In the genomic region with DNA sequence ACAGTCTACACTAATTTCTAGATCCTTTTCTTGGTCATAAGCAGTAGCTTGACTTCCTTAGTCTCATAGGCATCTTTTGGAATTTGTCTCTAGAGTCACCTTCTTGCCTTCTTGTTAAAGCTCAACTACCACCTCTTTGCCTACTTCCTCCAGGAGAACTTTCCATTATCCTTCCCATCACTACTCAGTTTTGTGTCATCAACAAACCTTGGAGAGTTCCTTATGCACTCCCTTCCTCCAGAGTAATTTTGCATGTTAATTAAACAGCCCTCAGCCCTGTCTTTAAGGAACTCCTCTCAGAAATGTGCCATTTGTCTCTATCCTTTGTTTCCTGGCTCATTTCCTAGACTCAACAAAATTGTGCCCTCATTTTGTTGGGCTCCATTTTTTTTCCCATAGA, we compare ENCODE assay signal across 30 cellular contexts.
"Had no signal": no experiment of that assay in that cellular context is flagged by ENCODE, and none has a peak within 500 bp of the region (broad histone marks: within the 10 kb centered on the region; RNA-seq: fewer than 3 reads in every experiment).

No MANE protein-coding gene starts in this region.

- DNase-seq: activated effector memory CD4-positive, alpha-beta T cell treated with anti-CD3 and anti-CD28 coated beads, Interleukin-2, amount 50 U/mL, for 16 hours; activated effector memory CD4-positive, alpha-beta T cell treated with Interleukin-2 at 50 U/mL for 16 hours; activated gamma-delta T cell; activated gamma-delta T cell treated with Interleukin-2 at 50 U/mL for 16 hours; activated naive CD4-positive, alpha-beta T cell; activated naive CD4-positive, alpha-beta T cell treated with anti-CD3 and anti-CD28 coated beads for 36 hours; activated naive CD4-positive, alpha-beta T cell treated with anti-CD3 and anti-CD28 coated beads, Interleukin-2, amount 10 ng/mL, durations not matched to agents 7 days and 5 days; activated naive CD4-positive, alpha-beta T cell treated with anti-CD3 and anti-CD28 coated beads, Interleukin-2, amount 50 U/mL, for 16 hours; activated naive CD4-positive, alpha-beta T cell treated with Interleukin-2 at 50 U/mL for 16 hours; activated naive CD8-positive, alpha-beta T cell treated with anti-CD3 and anti-CD28 coated beads for 36 hours; activated naive CD8-positive, alpha-beta T cell treated with anti-CD3 and anti-CD28 coated beads, Interleukin-2, amount 10 ng/mL, durations not matched to agents 7 days and 5 days; activated naive CD8-positive, alpha-beta T cell treated with anti-CD3 and anti-CD28 coated beads, Interleukin-2, amount 50 U/mL, for 24 hours; activated T-cell treated with anti-CD3 and anti-CD28 coated beads, Interleukin-2, amount 50 U/mL, for 24 hours; activated T-cell treated with anti-CD3 and anti-CD28 coated beads, Interleukin-2, amount 50 U/mL, for 4 hours; activated T-cell treated with anti-CD3 and anti-CD28 coated beads, Interleukin-2, amount 50 U/mL, for 48 hours; activated T-cell treated with anti-CD3 and anti-CD28 coated beads, Interleukin-2, amount 50 U/mL, for 72 hours; adrenal gland; amniotic stem cell; amygdala; anterior cingulate cortex; aorta; body of pancreas; brain microvascular endothelial cell; caudate nucleus; cerebellar nuclear complex had no signal

- H3K36me3 ChIP-seq: adrenal gland, ascending aorta, brain microvascular endothelial cell, breast epithelium, cardiac muscle cell had no signal

- H3K4me3 ChIP-seq: adrenal gland, ascending aorta, body of pancreas, breast epithelium, cardiac muscle cell had no signal

- H3K9me3 ChIP-seq: adrenal gland, ascending aorta, body of pancreas, breast epithelium had no signal

- ATAC-seq: activated naive CD4-positive, alpha-beta T cell treated with anti-CD3 and anti-CD28 coated beads, Interleukin-2, amount 50 U/mL, for 72 hours; activated naive CD8-positive, alpha-beta T cell treated with anti-CD3 and anti-CD28 coated beads, Interleukin-2, amount 50 U/mL, for 24 hours; activated T-cell treated with anti-CD3 and anti-CD28 coated beads, Interleukin-2, amount 50 U/mL, for 4 hours; activated T-cell treated with anti-CD3 and anti-CD28 coated beads, Interleukin-2, amount 50 U/mL, for 72 hours; activated T-helper 17 cell treated with anti-CD3 and anti-CD28 coated beads, Interleukin-2, amount 50 U/mL, for 72 hours; body of pancreas had no signal

- H3K27ac ChIP-seq: adrenal gland, ascending aorta, body of pancreas, brain microvascular endothelial cell, breast epithelium, cardiac muscle cell had no signal
